ENCODE assay signal across 9 cellular contexts in the genomic region with DNA sequence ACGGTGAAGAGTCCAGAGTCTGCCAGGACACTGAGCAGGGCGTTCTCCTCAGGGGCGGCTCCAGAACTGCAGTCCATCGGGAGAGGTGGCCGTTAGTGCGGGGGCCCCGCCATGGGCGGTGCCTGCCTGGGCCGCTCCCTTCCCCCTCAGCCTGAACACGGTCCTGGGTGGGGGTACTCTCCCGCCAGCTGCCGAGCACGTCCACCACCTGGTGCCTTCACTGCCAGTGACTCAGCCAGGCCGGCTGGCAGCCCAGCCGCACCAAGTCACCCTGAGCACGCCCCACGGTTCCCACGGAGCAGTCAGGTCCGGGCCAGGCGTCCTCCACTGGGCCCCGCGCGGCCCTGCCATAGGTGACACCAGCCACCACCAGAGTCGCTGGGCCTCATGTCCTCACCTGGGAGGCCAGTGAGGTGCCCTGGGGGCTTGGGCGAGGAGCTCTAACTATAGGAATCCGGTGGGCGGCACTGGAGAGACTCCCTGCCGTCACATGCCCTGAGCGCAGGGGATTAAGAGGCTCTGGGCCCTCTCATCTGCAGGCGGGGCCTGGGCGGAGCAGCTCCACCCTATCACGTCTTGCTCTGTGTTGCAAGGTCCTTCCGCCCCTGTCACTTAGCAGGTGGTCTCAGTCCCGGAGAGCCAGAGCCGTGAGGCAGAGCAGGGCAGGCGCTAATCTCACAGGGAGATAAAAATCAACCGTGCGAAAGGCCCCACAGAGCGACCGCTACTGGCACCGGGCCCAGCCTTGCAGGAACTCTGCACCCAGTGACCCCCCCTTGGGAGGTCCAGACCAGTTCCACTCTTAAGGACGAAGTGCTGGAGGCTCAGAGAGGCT. TPM values are rescaled to one million over a fixed set of nuclear protein-coding genes. Genes with fewer than 3 reads are reported as not detected.
A peak's percentile ranks its signal among the peaks of the same experiment; 100 is the strongest.
DNase-seq lines count a peak whose midpoint lies in the region; ATAC-seq, FAIRE-seq and TF ChIP-seq lines count a peak whose summit lies in the region.
"Had no signal": no experiment of that assay in that cellular context is flagged by ENCODE, and none has a peak within 500 bp of the region (broad histone marks: within the 10 kb centered on the region; RNA-seq: fewer than 3 reads in every experiment).

No MANE protein-coding gene starts in this region.

- peak overlapping the region; percentile 95 for H2AK5ac ChIP-seq in IMR-90 (ENCODE audit: low read depth, low read length)

- H3K9me3 ChIP-seq in IMR-90 (ENCODE audit: control insufficient read depth, insufficient read depth, low read length) = no peaks in the 10 kb centered on the region
- H3K9me3 ChIP-seq in WERI-Rb-1 (ENCODE audit: severe bottlenecking) = no peaks in the 10 kb centered on the region

- H3K4me3 ChIP-seq in IMR-90 (ENCODE audit: insufficient read depth, low read depth, low read length) (no peak overlapping the region), WERI-Rb-1 (ENCODE audit: low read depth, low read length) (peak overlapping the region; percentile 30)

- no peak for TF ChIP-seq RAD21 in IMR-90 (IDR thresholded peaks at IDR 0.05; ENCODE audit: low read length)

- H3K18ac ChIP-seq in IMR-90 (ENCODE audit: low read depth, low read length) = peak overlapping the region; percentile 35; the same call in 1 of the 2 replicates

- H3K14ac ChIP-seq in IMR-90 (replicated peaks; ENCODE audit: low read depth, low read length) = 0 out of 2 replicates have a peak overlapping the region, but pooled peaks have one; percentile 70

- peak overlapping the region; percentile 54 for H3K4me2 ChIP-seq in IMR-90 (ENCODE audit: low read depth, low read length)

- H3K4me1 ChIP-seq in IMR-90 (ENCODE audit: control insufficient read depth, insufficient read depth, low read length) = peaks cover 62% of the 10 kb centered on the region

- H2BK20ac ChIP-seq in IMR-90 (ENCODE audit: low read depth, low read length) = peak overlapping the region; percentile 35; the same call in 1 of the 2 replicates

- H3K23ac ChIP-seq in IMR-90 (ENCODE audit: low read depth, low read length) = peak overlapping the region; percentile 35

- peak overlapping the region; percentile 65 for H3K27ac ChIP-seq in IMR-90 (ENCODE audit: insufficient read depth, low read length)
- peak overlapping the region; percentile 97 for H3K27ac ChIP-seq in WERI-Rb-1

- H4K20me1 ChIP-seq in IMR-90 (ENCODE audit: insufficient read depth, low read length) = peaks cover 96% of the 10 kb centered on the region

- no TSS peak for BruUV-seq in IMR-90 (replicated peaks; lab: Mats Ljungman, UMichigan)

- no peak; the same call in 1 of the 2 replicates for TF ChIP-seq POLR2A in IMR-90 (IDR thresholded peaks at IDR 0.05; ENCODE audit: low read depth, low read length)

- peaks cover 40% of the 10 kb centered on the region for H3K9me1 ChIP-seq in IMR-90 (ENCODE audit: insufficient read depth, low read length)

- H4K91ac ChIP-seq in IMR-90 (ENCODE audit: insufficient read depth, low read depth, low read length) = peak overlapping the region; percentile 49; the same call in 1 of the 2 replicates

- CTCF ChIA-PET in IMR-90 (lab: Yijun Ruan, JAX) = interaction anchor here (1.4 to 1.5 kb wide), 2 partner anchors 15 to 33 kb away, joined by 3 to 4 read pairs; no protein-coding TSS in a partner anchor

- H3K27me3 ChIP-seq in IMR-90 (ENCODE audit: control insufficient read depth, insufficient read depth, low read length) (no peaks in the 10 kb centered on the region), WERI-Rb-1 (ENCODE audit: insufficient read depth, low read depth, severe bottlenecking) (no peaks in the 10 kb centered on the region)

- POLR2A ChIA-PET in IMR-90 (lab: Charles Lee; ENCODE audit: unreplicated experiment) = no interaction called here

- no peak overlapping the region for H3K56ac ChIP-seq in IMR-90 (ENCODE audit: extremely low read depth, insufficient read depth, low read length)

- peak; percentile 55 for ATAC-seq in IMR-90 (ENCODE audit: low read depth)
- peak; percentile 1 for ATAC-seq in sciatic nerve

- H2BK120ac ChIP-seq in IMR-90 (ENCODE audit: low read depth, low read length) = peak overlapping the region; percentile 65

- no peak for FAIRE-seq in D721Med (lab: Jason Lieb, UNC)
- FAIRE-seq: islet of Langerhans had no signal

- WGBS in IMR-90 (ENCODE audit: extremely low coverage in 2 of 2, insufficient read length in 1 of 2), 2 experiments = 29% methylated on average over 16 of the region's 42 CpGs; no CpG with 5 or more reads in 1 of the 2 experiments

- H3K9ac ChIP-seq in IMR-90 (ENCODE audit: low read depth, low read length) = peak overlapping the region; percentile 4; the same call in 1 of the 2 replicates

- peak overlapping the region; percentile 46 for H2AFZ ChIP-seq in IMR-90 (replicated peaks; ENCODE audit: low read length, poor library complexity)

- DNase-seq in D721Med (ENCODE audit: insufficient read length, low spot score) = peak; percentile 43
- DNase-seq in IMR-90 = peak; percentile 87
- DNase-seq in WERI-Rb-1 = peak; percentile 92
- DNase-seq in glomerular visceral epithelial cell (ENCODE audit: extremely low spot score) = peak; percentile 98
- DNase-seq in sciatic nerve (ENCODE audit: low spot score) = no peak
- no peak for DNase-seq in germinal center (ENCODE audit: low spot score)
- DNase-seq in dedifferentiated amniotic fluid mesenchymal stem cell (ENCODE audit: extremely low spot score) = no peak
- DNase-seq in NCI-H1048 (lab: John Stamatoyannopoulos, UW) = no peak

- in situ Hi-C loops in IMR-90 (cut with MboI; ENCODE audit: low sequenced_read_pairs) = no loop called here

- dilution Hi-C loops in IMR-90 (cut with HindIII; ENCODE audit: low sequenced_read_pairs, unreplicated experiment) = no loop called here

- H2BK15ac ChIP-seq in IMR-90 (ENCODE audit: low read depth, low read length) = no peak overlapping the region

- H3K36me3 ChIP-seq in IMR-90 (ENCODE audit: control insufficient read depth, insufficient read depth, low read length) (peaks cover 3% of the 10 kb centered on the region), WERI-Rb-1 (no peaks in the 10 kb centered on the region)

- peak overlapping the region in 1 of 2 experiments; percentile 52; a peak in 2 of 4 replicates for H4K8ac ChIP-seq in IMR-90 (ENCODE audit: low read depth in 2 of 2, low read length in 2 of 2)

- peak overlapping the region; percentile 81 for H2BK5ac ChIP-seq in IMR-90 (ENCODE audit: low read depth, low read length, poor library complexity, severe bottlenecking)

- TF ChIP-seq CTCF in D721Med (IDR thresholded peaks at IDR 0.05; ENCODE audit: insufficient read depth, missing control alignments) = peak; percentile 23
- no peak for TF ChIP-seq CTCF in IMR-90 (conservative IDR thresholded peaks at IDR 0.05; ENCODE audit: low read depth, low read length)
- TF ChIP-seq CTCF in WERI-Rb-1 (IDR thresholded peaks at IDR 0.05; ENCODE audit: low read depth, low read length) = no peak

- peak overlapping the region; percentile 91 for H3K4ac ChIP-seq in IMR-90 (ENCODE audit: low read depth, low read length)

- peak overlapping the region; percentile 22 for H4K5ac ChIP-seq in IMR-90 (ENCODE audit: low read depth, low read length)

- H3K79me1 ChIP-seq in IMR-90 (ENCODE audit: low read depth in 1 of 2, low read length in 2 of 2) = peaks cover 15 to 89% of the 10 kb centered on the region in 2 experiments

- intact Hi-C loops in IMR-90 (cut with micrococcal nuclease) = no loop called here
- intact Hi-C loops in sciatic nerve (cut with DNase I) = no loop called here

- H2AK9ac ChIP-seq in IMR-90 (replicated peaks; ENCODE audit: low read depth, low read length, poor library complexity) = peak overlapping the region; percentile 99

TF ChIP-seq in IMR-90, 13 proteins besides CTCF, POLR2A, EP300 and RAD21 (continues in another document):
- TF ChIP-seq FOS (IDR thresholded peaks at IDR 0.05; ENCODE audit: low read depth, low read length) = no peak
- TF ChIP-seq RCOR1 (IDR thresholded peaks at IDR 0.05; ENCODE audit: insufficient replicate concordance, low read length) = peak; percentile 30
- TF ChIP-seq RFX5 (IDR thresholded peaks at IDR 0.05; ENCODE audit: low read depth, low read length) = no peak
- peak; percentile 93 for TF ChIP-seq CEBPB (IDR thresholded peaks at IDR 0.05; ENCODE audit: low read depth, low read length)
- no peak; the same call in 1 of the 2 replicates for TF ChIP-seq MXI1 (IDR thresholded peaks at IDR 0.05; ENCODE audit: borderline replicate concordance, low read depth, low read length)
- TF ChIP-seq MAFK (IDR thresholded peaks at IDR 0.05; ENCODE audit: low read depth, low read length) = no peak
- TF ChIP-seq SMC3 (IDR thresholded peaks at IDR 0.05; ENCODE audit: low read depth, low read length) = no peak
- no peak; the same call in 1 of the 2 replicates for TF ChIP-seq MAZ (IDR thresholded peaks at IDR 0.05; ENCODE audit: borderline replicate concordance, low read depth, low read length)
- TF ChIP-seq CHD1 (IDR thresholded peaks at IDR 0.05; ENCODE audit: low read depth, low read length) = no peak
- TF ChIP-seq NFE2L2 (IDR thresholded peaks at IDR 0.05; ENCODE audit: low read depth, low read length) = no peak
- TF ChIP-seq ELK1 (IDR thresholded peaks at IDR 0.05; ENCODE audit: borderline replicate concordance, low read depth, low read length) = no peak

RNA-seq across cellular contexts. Expression of gene PIEZO1, which starts 14.3 kb away (rescaled TPM):
- 36.2 and 48.6 TPM in 2 replicates for total RNA-seq in IMR-90 (2012; rRNA removed)
- polyA plus RNA-seq in IMR-90 (2012; rRNA removed) = 372 and 392 TPM in 2 replicates
- 218 and 326 TPM in 2 replicates for polyA plus RNA-seq in IMR-90 (2012; cell fraction: cytosol; rRNA removed)
- 957 and 2,926 TPM in 2 replicates for polyA plus RNA-seq in IMR-90 (2012; cell fraction: nucleus; rRNA removed; ENCODE audit: low replicate concordance)
- 111 TPM for total RNA-seq in sciatic nerve

RNA-seq across cellular contexts. Expression of gene CDT1, which starts 32.9 kb away (rescaled TPM):
- 3.2 and 4.7 TPM in 2 replicates for total RNA-seq in IMR-90 (2012; rRNA removed)
- polyA plus RNA-seq in IMR-90 (2012; rRNA removed) = 11.8 and 13.2 TPM in 2 replicates
- polyA plus RNA-seq in IMR-90 (2012; cell fraction: cytosol; rRNA removed) = 6.8 and 10.7 TPM in 2 replicates
- polyA plus RNA-seq in IMR-90 (2012; cell fraction: nucleus; rRNA removed; ENCODE audit: low replicate concordance) = 4.7 and 22.2 TPM in 2 replicates
- 0.76 TPM for total RNA-seq in sciatic nerve

RNA-seq across cellular contexts. Expression of gene APRT, which starts 41.1 kb away (rescaled TPM):
- total RNA-seq in IMR-90 (2012; rRNA removed) = 40.5 and 41.7 TPM in 2 replicates
- 157 and 209 TPM in 2 replicates for polyA plus RNA-seq in IMR-90 (2012; rRNA removed)
- 109 and 184 TPM in 2 replicates for polyA plus RNA-seq in IMR-90 (2012; cell fraction: cytosol; rRNA removed)
- polyA plus RNA-seq in IMR-90 (2012; cell fraction: nucleus; rRNA removed; ENCODE audit: low replicate concordance) = 87.9 and 240 TPM in 2 replicates
- total RNA-seq in sciatic nerve = 46.0 TPM

Comparison
In these comparisons a context has a peak if more than half of its experiments do, and no peak if none do; other contexts are left out.
1. DNase-seq: peak in D721Med (single experiment), IMR-90 (single experiment), WERI-Rb-1 (single experiment) and glomerular visceral epithelial cell (single experiment); none in sciatic nerve (single experiment), germinal center (single experiment), dedifferentiated amniotic fluid mesenchymal stem cell (single experiment) and NCI-H1048 (single experiment).